In the genomic region with DNA sequence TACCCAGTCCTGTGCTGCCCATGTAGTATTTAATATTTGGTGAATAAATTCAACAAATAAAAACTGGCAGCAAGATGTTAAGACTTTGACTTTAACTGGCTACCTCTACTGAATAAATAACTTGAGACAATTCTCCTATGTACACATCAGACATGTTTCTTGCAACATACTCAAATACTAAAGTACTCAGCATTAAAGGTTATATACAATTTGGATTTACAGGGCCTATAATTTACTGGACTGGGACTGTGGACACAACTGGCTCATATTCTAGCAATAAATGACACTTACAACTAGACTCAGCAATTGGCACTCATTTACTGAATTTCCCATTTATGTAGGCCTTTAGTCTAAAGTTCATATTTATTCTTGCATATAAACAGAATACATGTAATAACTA, we compare ENCODE assay signal across 1 cellular context.
TF ChIP-seq lines count a peak whose summit lies in the region.

No MANE protein-coding gene starts in this region.

TF ChIP-seq in GM12878, 131 proteins besides CTCF, POLR2A, EP300 and RAD21 (continued from another document):
- no peak for TF ChIP-seq PAX8 (IDR thresholded peaks at IDR 0.05)
